Comparison of ENCODE assay signal across 1 cellular context in the genomic region with DNA sequence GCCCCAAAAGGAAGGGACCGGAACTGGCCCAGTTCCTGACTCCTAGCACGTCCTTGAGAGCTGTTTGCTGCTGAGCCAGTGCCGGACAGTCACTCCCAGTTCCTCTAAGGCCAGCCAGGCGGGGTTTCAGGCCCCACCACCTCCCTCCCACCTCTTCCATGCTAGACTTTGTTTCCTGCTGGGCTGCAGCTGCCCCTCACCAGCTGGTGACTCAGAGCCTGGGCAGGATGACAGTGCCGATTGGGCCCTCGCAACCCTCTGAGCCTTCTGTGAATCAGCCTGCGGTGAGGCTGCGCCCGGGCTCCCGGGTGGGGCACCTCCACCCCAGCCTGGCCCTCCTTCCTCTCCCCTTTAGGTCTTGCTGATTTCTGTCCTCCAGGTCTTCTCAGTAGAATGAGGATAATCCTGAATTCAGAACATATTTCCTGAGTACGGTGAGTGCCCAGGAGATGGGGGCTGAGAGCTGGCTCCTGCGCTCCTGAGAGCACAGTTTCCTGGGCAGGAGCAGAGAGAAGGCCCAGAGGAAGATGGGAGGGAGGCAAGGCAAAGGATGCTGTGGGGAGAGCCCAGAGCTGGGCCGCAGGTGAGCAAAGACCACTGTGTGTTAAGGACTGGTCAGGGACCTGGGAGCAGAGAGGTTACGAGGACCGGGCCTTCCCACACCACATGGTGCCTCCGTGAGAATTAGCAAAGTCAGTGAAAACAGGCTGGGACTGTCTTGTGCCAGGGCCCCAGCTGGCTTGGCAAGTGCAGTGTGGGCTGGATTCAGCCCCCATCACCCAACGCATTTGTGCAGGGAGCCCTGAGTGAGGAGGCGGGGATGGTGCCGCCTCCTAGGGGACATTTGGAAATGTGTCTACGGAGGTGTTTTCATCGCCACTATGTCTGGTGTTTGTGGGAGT.
TF ChIP-seq lines count a peak whose summit lies in the region.

No MANE protein-coding gene starts in this region.

TF ChIP-seq in HCT116, 20 proteins besides CTCF, POLR2A, EP300 and RAD21 (continued from another document):
- TF ChIP-seq, protein P1, sequence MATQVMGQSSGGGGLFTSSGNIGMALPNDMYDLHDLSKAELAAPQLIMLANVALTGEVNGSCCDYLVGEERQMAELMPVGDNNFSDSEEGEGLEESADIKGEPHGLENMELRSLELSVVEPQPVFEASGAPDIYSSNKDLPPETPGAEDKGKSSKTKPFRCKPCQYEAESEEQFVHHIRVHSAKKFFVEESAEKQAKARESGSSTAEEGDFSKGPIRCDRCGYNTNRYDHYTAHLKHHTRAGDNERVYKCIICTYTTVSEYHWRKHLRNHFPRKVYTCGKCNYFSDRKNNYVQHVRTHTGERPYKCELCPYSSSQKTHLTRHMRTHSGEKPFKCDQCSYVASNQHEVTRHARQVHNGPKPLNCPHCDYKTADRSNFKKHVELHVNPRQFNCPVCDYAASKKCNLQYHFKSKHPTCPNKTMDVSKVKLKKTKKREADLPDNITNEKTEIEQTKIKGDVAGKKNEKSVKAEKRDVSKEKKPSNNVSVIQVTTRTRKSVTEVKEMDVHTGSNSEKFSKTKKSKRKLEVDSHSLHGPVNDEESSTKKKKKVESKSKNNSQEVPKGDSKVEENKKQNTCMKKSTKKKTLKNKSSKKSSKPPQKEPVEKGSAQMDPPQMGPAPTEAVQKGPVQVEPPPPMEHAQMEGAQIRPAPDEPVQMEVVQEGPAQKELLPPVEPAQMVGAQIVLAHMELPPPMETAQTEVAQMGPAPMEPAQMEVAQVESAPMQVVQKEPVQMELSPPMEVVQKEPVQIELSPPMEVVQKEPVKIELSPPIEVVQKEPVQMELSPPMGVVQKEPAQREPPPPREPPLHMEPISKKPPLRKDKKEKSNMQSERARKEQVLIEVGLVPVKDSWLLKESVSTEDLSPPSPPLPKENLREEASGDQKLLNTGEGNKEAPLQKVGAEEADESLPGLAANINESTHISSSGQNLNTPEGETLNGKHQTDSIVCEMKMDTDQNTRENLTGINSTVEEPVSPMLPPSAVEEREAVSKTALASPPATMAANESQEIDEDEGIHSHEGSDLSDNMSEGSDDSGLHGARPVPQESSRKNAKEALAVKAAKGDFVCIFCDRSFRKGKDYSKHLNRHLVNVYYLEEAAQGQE (IDR thresholded peaks at IDR 0.05; ENCODE audit: low read depth), result no peak
- TF ChIP-seq, protein P2, sequence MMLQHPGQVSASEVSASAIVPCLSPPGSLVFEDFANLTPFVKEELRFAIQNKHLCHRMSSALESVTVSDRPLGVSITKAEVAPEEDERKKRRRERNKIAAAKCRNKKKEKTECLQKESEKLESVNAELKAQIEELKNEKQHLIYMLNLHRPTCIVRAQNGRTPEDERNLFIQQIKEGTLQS (IDR thresholded peaks at IDR 0.05), result no peak
- no peak for TF ChIP-seq ELF1 (IDR thresholded peaks at IDR 0.05; ENCODE audit: borderline replicate concordance, low read depth)
- TF ChIP-seq SP1 (IDR thresholded peaks at IDR 0.05; ENCODE audit: low read depth), result no peak
- TF ChIP-seq TCF7L2 (IDR thresholded peaks at IDR 0.05; ENCODE audit: borderline replicate concordance, extremely low read depth, insufficient read depth, insufficient read length), result peak; percentile 93
- peak; percentile 29; the same call in 1 of the 2 replicates for TF ChIP-seq ZFX (IDR thresholded peaks at IDR 0.05)
- no peak for TF ChIP-seq CEBPB (IDR thresholded peaks at IDR 0.05; ENCODE audit: low read depth)
- TF ChIP-seq FOSL1 (IDR thresholded peaks at IDR 0.05; ENCODE audit: low read depth), result no peak
- no peak for TF ChIP-seq CBX3 (IDR thresholded peaks at IDR 0.05; ENCODE audit: low read depth)
- no peak for TF ChIP-seq EZH2 (IDR thresholded peaks at IDR 0.05)
- TF ChIP-seq POLR2AphosphoS5 (IDR thresholded peaks at IDR 0.05; ENCODE audit: low read depth, low read length), result no peak; the same call in 1 of the 2 replicates
- TF ChIP-seq ZNF274 (IDR thresholded peaks at IDR 0.05; ENCODE audit: low read depth, low read length), result no peak
- TF ChIP-seq, protein P3, sequence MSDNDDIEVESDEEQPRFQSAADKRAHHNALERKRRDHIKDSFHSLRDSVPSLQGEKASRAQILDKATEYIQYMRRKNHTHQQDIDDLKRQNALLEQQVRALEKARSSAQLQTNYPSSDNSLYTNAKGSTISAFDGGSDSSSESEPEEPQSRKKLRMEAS (IDR thresholded peaks at IDR 0.05), result no peak
